8 cellular contexts compared by ENCODE assay signal in genomic region chr2:26346454-26347053, GRCh38. TPM values are rescaled to one million over a fixed set of nuclear protein-coding genes. Genes with fewer than 3 reads are reported as not detected.
DNase-seq lines count a peak whose midpoint lies in the region; ATAC-seq and TF ChIP-seq lines count a peak whose summit lies in the region.

A gene with protein sequence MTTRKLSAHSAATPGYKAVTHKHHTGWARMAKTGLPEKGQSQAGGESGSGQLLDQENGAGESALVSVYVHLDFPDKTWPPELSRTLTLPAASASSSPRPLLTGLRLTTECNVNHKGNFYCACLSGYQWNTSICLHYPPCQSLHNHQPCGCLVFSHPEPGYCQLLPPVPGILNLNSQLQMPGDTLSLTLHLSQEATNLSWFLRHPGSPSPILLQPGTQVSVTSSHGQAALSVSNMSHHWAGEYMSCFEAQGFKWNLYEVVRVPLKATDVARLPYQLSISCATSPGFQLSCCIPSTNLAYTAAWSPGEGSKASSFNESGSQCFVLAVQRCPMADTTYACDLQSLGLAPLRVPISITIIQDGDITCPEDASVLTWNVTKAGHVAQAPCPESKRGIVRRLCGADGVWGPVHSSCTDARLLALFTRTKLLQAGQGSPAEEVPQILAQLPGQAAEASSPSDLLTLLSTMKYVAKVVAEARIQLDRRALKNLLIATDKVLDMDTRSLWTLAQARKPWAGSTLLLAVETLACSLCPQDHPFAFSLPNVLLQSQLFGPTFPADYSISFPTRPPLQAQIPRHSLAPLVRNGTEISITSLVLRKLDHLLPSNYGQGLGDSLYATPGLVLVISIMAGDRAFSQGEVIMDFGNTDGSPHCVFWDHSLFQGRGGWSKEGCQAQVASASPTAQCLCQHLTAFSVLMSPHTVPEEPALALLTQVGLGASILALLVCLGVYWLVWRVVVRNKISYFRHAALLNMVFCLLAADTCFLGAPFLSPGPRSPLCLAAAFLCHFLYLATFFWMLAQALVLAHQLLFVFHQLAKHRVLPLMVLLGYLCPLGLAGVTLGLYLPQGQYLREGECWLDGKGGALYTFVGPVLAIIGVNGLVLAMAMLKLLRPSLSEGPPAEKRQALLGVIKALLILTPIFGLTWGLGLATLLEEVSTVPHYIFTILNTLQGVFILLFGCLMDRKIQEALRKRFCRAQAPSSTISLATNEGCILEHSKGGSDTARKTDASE (minus strand): TSS chr2:26346789. CDS start chr2:26346234, 555 bp downstream.

- DNase-seq in AG04450 (ENCODE audit: low read depth, low spot score) (no peak), NCI-H524 treated with DMSO at 0.1 percent for 48 hours (lab: John Stamatoyannopoulos, UW) (peak; percentile 52), dermis microvascular lymphatic vessel endothelial cell (ENCODE audit: low read depth in 2 of 2) (peak; percentile 9 to 53), lower leg skin (ENCODE audit: low spot score in 2 of 2) (peak; percentile 26 to 91)
- peak; percentile 58 for DNase-seq in activated CD4-positive, alpha-beta T cell treated with anti-CD3 and anti-CD28 coated beads, Interleukin-2, amount 50 U/mL, for 1 hour
- DNase-seq in stimulated activated CD4-positive, alpha-beta T cell treated with anti-CD3 and anti-CD28 coated beads, TNF-alpha, amount 100 ng/mL, for 1 hour (ENCODE audit: low read depth in 3 of 3, low spot score in 1 of 3) = peak; percentile 15 to 31 (median 20)

- intact Hi-C loops in lower leg skin (cut with DNase I; ENCODE audit: low total_unique reads) = no loop called here

- H3K9me3 ChIP-seq in AG04450 (ENCODE audit: control insufficient read depth, insufficient read depth, low read length) = no peaks in the 10 kb centered on the region

- CTCF ChIA-PET in AG04450 (lab: Charles Lee) = interaction anchor here (0.7 to 1.1 kb wide), 3 partner anchors 16 to 232 kb away, joined by 3 to 4 read pairs (median 3); no protein-coding TSS in a partner anchor

- H3K27ac ChIP-seq in AG04450 (ENCODE audit: low read depth, low read length) = peak within 1 kb of the TSS; percentile 87

- H3K4me3 ChIP-seq in AG04450 (ENCODE audit: low read depth, low read length) (peak within 1 kb of the TSS; percentile 94), lower leg skin (ENCODE audit: low read depth, poor library complexity, severe bottlenecking) (peak within 1 kb of the TSS; percentile 78)

- ATAC-seq in GM21717 (IDR thresholded peaks at IDR 0.05; ENCODE audit: unreplicated experiment) (peak; percentile 16), GM18909 (IDR thresholded peaks at IDR 0.05; ENCODE audit: poor library complexity, unreplicated experiment) (no peak)

- TF ChIP-seq POLR2A in lower leg skin (IDR thresholded peaks at IDR 0.05) = no peak

- WGBS in lower leg skin, 2 donors = 0 to 1% methylated on average over 27 to 28 of the region's 28 CpGs

- no peaks in the 10 kb centered on the region for H3K27me3 ChIP-seq in AG04450 (ENCODE audit: control insufficient read depth, insufficient read depth, low read length)

- no peak for TF ChIP-seq CTCF in AG04450 (IDR thresholded peaks at IDR 0.05; ENCODE audit: low read depth, low read length)
- no peak for TF ChIP-seq CTCF in lower leg skin (IDR thresholded peaks at IDR 0.05)

- POLR2A ChIA-PET in AG04450 (lab: Yijun Ruan, JAX) = no interaction called here

RNA-seq across cellular contexts. Expression of the gene that starts here (rescaled TPM):
- 0.02 TPM in 1 of 2 replicates, not detected in the other for polyA plus RNA-seq in AG04450 (2011; rRNA removed)
- polyA minus RNA-seq in AG04450 (2011; rRNA and poly(A)+ RNA removed) = not detected in 2 replicates
- total RNA-seq in dermis microvascular lymphatic vessel endothelial cell (under 0.01 and 0.13 TPM in 2 replicates), lower leg skin (under 1 TPM in 3 of 4 donors, not detected in 1; 0.05 to 0.25 (median 0.06) TPM)

Comparison
In these comparisons a context has a peak if more than half of its experiments do, and no peak if none do; other contexts are left out.
1. Peak in DNase-seq in dermis microvascular lymphatic vessel endothelial cell; RNA of the gene not detected or under 1 TPM.
2. Peak in DNase-seq and H3K4me3 ChIP-seq in lower leg skin; RNA of the gene not detected or under 1 TPM.